In the genomic region with DNA sequence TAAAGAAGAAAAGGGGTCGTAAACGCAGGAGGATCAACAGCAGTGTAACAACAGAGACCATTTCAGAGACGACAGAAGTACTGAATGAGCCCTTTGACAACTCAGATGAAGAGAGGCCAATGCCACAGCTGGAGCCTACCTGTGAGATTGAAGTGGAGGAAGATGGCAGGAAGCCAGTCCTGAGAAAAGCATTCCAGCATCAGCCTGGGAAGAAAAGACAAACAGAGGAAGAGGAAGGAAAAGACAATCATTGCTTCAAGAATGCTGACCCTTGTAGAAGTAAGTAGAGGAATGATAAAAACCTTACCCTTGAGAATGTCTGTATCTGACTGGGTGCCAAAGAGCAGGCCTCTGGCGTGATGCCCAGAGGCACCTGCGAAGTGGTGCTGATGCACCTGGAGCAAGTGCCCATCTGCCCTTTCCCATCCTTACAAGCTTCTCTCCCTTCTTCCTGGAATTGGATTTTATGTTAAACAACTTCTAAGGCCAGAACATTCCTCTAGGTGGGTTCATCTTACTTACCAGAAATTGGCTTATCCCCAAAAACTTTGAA, we compare ENCODE assay signal across 18 cellular contexts.
A peak's percentile ranks its signal among the peaks of the same experiment; 100 is the strongest.
DNase-seq lines count a peak whose midpoint lies in the region; ATAC-seq lines count a peak whose summit lies in the region.
"Had no signal": no experiment of that assay in that cellular context is flagged by ENCODE, and none has a peak within 500 bp of the region (broad histone marks: within the 10 kb centered on the region; RNA-seq: fewer than 3 reads in every experiment).

No MANE protein-coding gene starts in this region.

- DNase-seq in NCI-H2081 (lab: John Stamatoyannopoulos, UW) (peak; percentile 7 to 32), NCI-H2081 treated with DMSO at 0.1 percent for 48 hours (lab: John Stamatoyannopoulos, UW) (no peak), NCI-H2029 (lab: John Stamatoyannopoulos, UW) (peak; percentile 70), RPMI8226 (peak; percentile 72), cortex of kidney (lab: John Stamatoyannopoulos, UW) (no peak)
- no peak for DNase-seq in naive thymus-derived CD4-positive, alpha-beta T cell
- DNase-seq in CD4-positive, alpha-beta memory T cell: no peak
- DNase-seq: activated CD4-positive, alpha-beta T cell treated with anti-CD3 and anti-CD28 coated beads, Interleukin-2, amount 50 U/mL, for 4 hours; activated CD8-positive, alpha-beta memory T cell treated with anti-CD3 and anti-CD28 coated beads, Interleukin-2, amount 50 U/mL, for 48 hours; amygdala; BE2C; H7; left ventricle myocardium inferior; NCI-H1436; nephron progenitor cell had no signal

- H3K4me1 ChIP-seq in naive thymus-derived CD4-positive, alpha-beta T cell (ENCODE audit: control insufficient read depth in 2 of 2, insufficient read depth in 2 of 2, low read length in 2 of 2): no peaks in the 10 kb centered on the region
- H3K4me1 ChIP-seq in CD4-positive, alpha-beta memory T cell (ENCODE audit: insufficient read depth, low read length): no peaks in the 10 kb centered on the region
- H3K4me1 ChIP-seq: left ventricle myocardium inferior had no signal

- no peaks in the 10 kb centered on the region for H3K27me3 ChIP-seq in naive thymus-derived CD4-positive, alpha-beta T cell (ENCODE audit: control insufficient read depth in 2 of 2, insufficient read depth in 2 of 2, low read length in 2 of 2)
- H3K27me3 ChIP-seq in CD4-positive, alpha-beta memory T cell (ENCODE audit: insufficient read depth, low read length): no peaks in the 10 kb centered on the region
- H3K27me3 ChIP-seq: BE2C, dorsolateral prefrontal cortex had no signal

- no peaks in the 10 kb centered on the region for H3K9me3 ChIP-seq in naive thymus-derived CD4-positive, alpha-beta T cell (ENCODE audit: control insufficient read depth in 2 of 3, low read length in 3 of 3)
- no peaks in the 10 kb centered on the region for H3K9me3 ChIP-seq in CD4-positive, alpha-beta memory T cell (ENCODE audit: control insufficient read depth in 1 of 2, low read length in 2 of 2)
- H3K9me3 ChIP-seq: BE2C, left ventricle myocardium inferior had no signal

- CTCF ChIA-PET in naive thymus-derived CD4-positive, alpha-beta T cell (lab: Charles Lee): no interaction called here
- CTCF ChIA-PET in CD4-positive, alpha-beta memory T cell (lab: Charles Lee; ENCODE audit: partially characterized antibody): no interaction called here

- H3K4me3 Mint-ChIP-seq in naive thymus-derived CD4-positive, alpha-beta T cell: no peak overlapping the region
- H3K4me3 Mint-ChIP-seq in CD4-positive, alpha-beta memory T cell: no peak overlapping the region
- H3K4me3 Mint-ChIP-seq: nephron progenitor cell had no signal

- H3K9me3 Mint-ChIP-seq in naive thymus-derived CD4-positive, alpha-beta T cell: peaks cover 0 to 2% (median 0%) of the 10 kb centered on the region in 11 donors
- H3K9me3 Mint-ChIP-seq in CD4-positive, alpha-beta memory T cell: peaks cover 0 to 3% (median 0%) of the 10 kb centered on the region in 8 donors
- H3K9me3 Mint-ChIP-seq: nephron progenitor cell had no signal

- peaks cover 0 to 8% (median 6%) of the 10 kb centered on the region in 7 donors for H3K4me1 Mint-ChIP-seq in naive thymus-derived CD4-positive, alpha-beta T cell
- H3K4me1 Mint-ChIP-seq in CD4-positive, alpha-beta memory T cell: peaks cover 4 to 8% (median 7%) of the 10 kb centered on the region in 4 donors

- H3K27ac Mint-ChIP-seq in naive thymus-derived CD4-positive, alpha-beta T cell: peak overlapping the region in 6 of 9 donors; percentile 13 to 81 (median 36)
- peak overlapping the region in 3 of 7 donors; percentile 5 to 60 (median 42) for H3K27ac Mint-ChIP-seq in CD4-positive, alpha-beta memory T cell
- H3K27ac Mint-ChIP-seq: nephron progenitor cell had no signal

- peaks cover 9 to 77% (median 13%) of the 10 kb centered on the region in 3 experiments for H3K36me3 ChIP-seq in naive thymus-derived CD4-positive, alpha-beta T cell (ENCODE audit: control insufficient read depth in 2 of 3, insufficient read depth in 3 of 3, low read length in 3 of 3)
- peaks cover 55% of the 10 kb centered on the region for H3K36me3 ChIP-seq in CD4-positive, alpha-beta memory T cell (ENCODE audit: insufficient read depth, low read length)

- no peak overlapping the region for H3K4me3 ChIP-seq in naive thymus-derived CD4-positive, alpha-beta T cell (ENCODE audit: low read length)
- H3K4me3 ChIP-seq in CD4-positive, alpha-beta memory T cell (ENCODE audit: low read length in 2 of 2): no peak overlapping the region
- H3K4me3 ChIP-seq: dorsolateral prefrontal cortex, left ventricle myocardium inferior had no signal

- intact Hi-C loops in naive thymus-derived CD4-positive, alpha-beta T cell (cut with micrococcal nuclease): loop anchor here in 1 of 2 donors (5.0 kb wide), 1 partner anchor 212 kb away; a partner anchor contains a TSS
- intact Hi-C loops in CD4-positive, alpha-beta memory T cell (cut with micrococcal nuclease): loop anchor here (5.0 to 10.0 kb wide), 2 partner anchors 210 to 778 kb away; a partner anchor contains a TSS

- H3K27me3 Mint-ChIP-seq in naive thymus-derived CD4-positive, alpha-beta T cell: no peaks in the 10 kb centered on the region
- H3K27me3 Mint-ChIP-seq in CD4-positive, alpha-beta memory T cell: no peaks in the 10 kb centered on the region

- H3K36me3 Mint-ChIP-seq in naive thymus-derived CD4-positive, alpha-beta T cell: peaks cover 27 to 68% (median 40%) of the 10 kb centered on the region in 5 donors
- H3K36me3 Mint-ChIP-seq in CD4-positive, alpha-beta memory T cell: peaks cover 65 to 87% of the 10 kb centered on the region in 2 donors

- ATAC-seq in naive thymus-derived CD4-positive, alpha-beta T cell: no peak
- no peak for ATAC-seq in HG02970 (IDR thresholded peaks at IDR 0.05; ENCODE audit: low FRiP score, unreplicated experiment)

- POLR2A ChIA-PET in naive thymus-derived CD4-positive, alpha-beta T cell (lab: Charles Lee): no interaction called here
- POLR2A ChIA-PET in CD4-positive, alpha-beta memory T cell (lab: Charles Lee; ENCODE audit: partially characterized antibody): no interaction called here

- H3K27ac ChIP-seq in naive thymus-derived CD4-positive, alpha-beta T cell (ENCODE audit: low read depth, low read length): no peak overlapping the region
- no peak overlapping the region for H3K27ac ChIP-seq in CD4-positive, alpha-beta memory T cell (ENCODE audit: low read depth, low read length)
- H3K27ac ChIP-seq: epithelial cell of prostate, left ventricle myocardium inferior had no signal

Comparison
In these comparisons a context has a peak if more than half of its experiments do, and no peak if none do; other contexts are left out.
1. DNase-seq: peak in NCI-H2081 (2 of 2), NCI-H2029 (single experiment) and RPMI8226 (single experiment); none in NCI-H2081 treated with DMSO at 0.1 percent for 48 hours (single experiment), naive thymus-derived CD4-positive, alpha-beta T cell (0 of 9), CD4-positive, alpha-beta memory T cell (0 of 5) and cortex of kidney (single experiment).